1 cellular context compared by ENCODE assay signal in genomic region chr20:38726849-38727601, GRCh38.
TF ChIP-seq lines count a peak whose summit lies in the region.

No MANE protein-coding gene starts in this region.

TF ChIP-seq in HepG2, 621 proteins besides CTCF, POLR2A, EP300 and RAD21 (continued from another document and continues in another):
- TF ChIP-seq GLMP (CRISPR knock-in tag; IDR thresholded peaks at IDR 0.05; ENCODE audit: borderline replicate concordance): no peak
- no peak for TF ChIP-seq ONECUT2 (CRISPR knock-in tag; IDR thresholded peaks at IDR 0.05)
- no peak for TF ChIP-seq SMYD3 (CRISPR knock-in tag; IDR thresholded peaks at IDR 0.05)
- peak; percentile 40; the same call in 1 of the 2 replicates for TF ChIP-seq ZFP91 (CRISPR knock-in tag; IDR thresholded peaks at IDR 0.05; ENCODE audit: borderline replicate concordance)
- TF ChIP-seq KIAA2018 (CRISPR knock-in tag; IDR thresholded peaks at IDR 0.05; ENCODE audit: borderline replicate concordance): no peak
- no peak for TF ChIP-seq TBX3 (IDR thresholded peaks at IDR 0.05; ENCODE audit: borderline replicate concordance)
- no peak for TF ChIP-seq ZNF383 (CRISPR knock-in tag; IDR thresholded peaks at IDR 0.05; ENCODE audit: borderline replicate concordance)
- TF ChIP-seq RARG (CRISPR knock-in tag; IDR thresholded peaks at IDR 0.05; ENCODE audit: low read depth): no peak
- no peak for TF ChIP-seq ZNF839 (CRISPR knock-in tag; IDR thresholded peaks at IDR 0.05; ENCODE audit: borderline replicate concordance)
- TF ChIP-seq HOXA3 (CRISPR knock-in tag; IDR thresholded peaks at IDR 0.05): peak; percentile 50
- TF ChIP-seq NFE2 (CRISPR knock-in tag; IDR thresholded peaks at IDR 0.05): no peak
- TF ChIP-seq ZNF143 (CRISPR knock-in tag; IDR thresholded peaks at IDR 0.05): no peak
- no peak for TF ChIP-seq CBX5 (CRISPR knock-in tag; IDR thresholded peaks at IDR 0.05; ENCODE audit: borderline replicate concordance)
- no peak for TF ChIP-seq MYNN (CRISPR knock-in tag; IDR thresholded peaks at IDR 0.05; ENCODE audit: low read depth)
- TF ChIP-seq ZKSCAN8 (CRISPR knock-in tag; IDR thresholded peaks at IDR 0.05; ENCODE audit: borderline replicate concordance): no peak
- TF ChIP-seq ZNF776 (CRISPR knock-in tag; IDR thresholded peaks at IDR 0.05): no peak
- 0 out of 2 replicates have a peak, but pooled peaks have one; percentile 80 for TF ChIP-seq ARNT (IDR thresholded peaks at IDR 0.05)
- peak; percentile 4 for TF ChIP-seq ZNF407 (CRISPR knock-in tag; IDR thresholded peaks at IDR 0.05; ENCODE audit: not compliant biosample characterization)
- peak; percentile 76 for TF ChIP-seq STAG1 (CRISPR knock-in tag; IDR thresholded peaks at IDR 0.05)
- 0 out of 2 replicates have a peak, but pooled peaks have one; percentile 19 for TF ChIP-seq ZFX (CRISPR knock-in tag; IDR thresholded peaks at IDR 0.05; ENCODE audit: low read depth)
- no peak for TF ChIP-seq ZMYM2 (CRISPR knock-in tag; IDR thresholded peaks at IDR 0.05)
- no peak for TF ChIP-seq NFIC (IDR thresholded peaks at IDR 0.05; ENCODE audit: low read length)
- no peak for TF ChIP-seq ATF4 (CRISPR knock-in tag; IDR thresholded peaks at IDR 0.05)
- no peak for TF ChIP-seq HOXA7 (CRISPR knock-in tag; IDR thresholded peaks at IDR 0.05)
- no peak for TF ChIP-seq LBX2 (CRISPR knock-in tag; IDR thresholded peaks at IDR 0.05; ENCODE audit: borderline replicate concordance)
- no peak for TF ChIP-seq NR0B2 (CRISPR knock-in tag; IDR thresholded peaks at IDR 0.05)
- no peak for TF ChIP-seq HOXA9 (CRISPR knock-in tag; IDR thresholded peaks at IDR 0.05; ENCODE audit: borderline replicate concordance)
- no peak for TF ChIP-seq REST (IDR thresholded peaks at IDR 0.05; ENCODE audit: borderline replicate concordance in 1 of 2, low read depth in 1 of 2, low read length in 2 of 2)
- no peak for TF ChIP-seq ETV6 (CRISPR knock-in tag; conservative IDR thresholded peaks at IDR 0.05)
- peak; percentile 65 for TF ChIP-seq RFX5 (IDR thresholded peaks at IDR 0.05; ENCODE audit: low read depth, low read length)
- no peak for TF ChIP-seq ZNF124 (CRISPR knock-in tag; IDR thresholded peaks at IDR 0.05)
- TF ChIP-seq SMARCE1 (IDR thresholded peaks at IDR 0.05; ENCODE audit: borderline replicate concordance): no peak
- TF ChIP-seq ZNF260 (CRISPR knock-in tag; IDR thresholded peaks at IDR 0.05; ENCODE audit: borderline replicate concordance, low read depth): no peak
